ENCODE assay signal across 19 cellular contexts in the genomic region with DNA sequence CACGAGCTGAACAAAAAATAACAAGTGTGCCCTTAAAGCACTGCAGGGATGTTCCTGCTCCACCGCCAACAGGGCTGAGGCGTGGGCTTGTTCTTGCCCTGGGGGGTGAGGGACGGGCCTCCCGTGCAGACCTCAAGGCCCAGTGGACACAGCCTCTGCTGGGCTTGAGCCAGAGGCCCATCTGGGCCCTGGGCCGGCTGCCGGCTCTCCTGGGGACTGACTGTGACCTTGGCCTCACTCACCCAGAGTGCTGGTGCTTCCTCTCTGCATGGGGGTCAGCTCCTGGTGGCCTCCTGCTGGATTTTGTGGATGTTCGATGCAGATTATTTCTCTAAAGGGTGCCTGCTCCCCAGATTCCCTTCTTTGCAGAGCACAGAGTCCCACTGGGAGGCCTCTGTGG.
"Had no signal": no experiment of that assay in that cellular context is flagged by ENCODE, and none has a peak within 500 bp of the region (broad histone marks: within the 10 kb centered on the region; RNA-seq: fewer than 3 reads in every experiment).

No MANE protein-coding gene starts in this region.

- H3K9me3 ChIP-seq: left lung, prostate gland, transverse colon had no signal

- H3K27ac ChIP-seq: foreskin keratinocyte, left lung, prostate gland, transverse colon had no signal

- H3K4me3 Mint-ChIP-seq: activated B cell treated with CpG ODN at 0.5 μM for 24 hours; activated CD4-positive, alpha-beta memory T cell treated with anti-CD3 and anti-CD28 coated beads for 36 hours; activated CD4-positive, alpha-beta T cell treated with anti-CD3 and anti-CD28 coated beads for 36 hours; activated T-helper 1 cell treated with anti-CD3 and anti-CD28 coated beads, Interleukin-12 subunit alpha, Interleukin-12 subunit beta, Interleukin-2, Interleukin-4 antibody, amounts not matched to agents 30 ng/mL and 10 ng/mL and 1 ng/mL, durations not matched to agents 14 hours and 24 hours and 36 hours; natural killer cell; stimulated activated naive CD8-positive, alpha-beta T cell treated with anti-CD3 and anti-CD28 coated beads, Interleukin-15, Interleukin-2, amounts not matched to agents 100 ng/mL and 50 ng/mL, for 24 hours; T-helper 17 cell had no signal

- DNase-seq: activated B cell treated with CpG ODN at 0.5 μM for 24 hours; activated CD4-positive, alpha-beta memory T cell treated with anti-CD3 and anti-CD28 coated beads for 36 hours; activated CD4-positive, alpha-beta T cell treated with anti-CD3 and anti-CD28 coated beads for 36 hours; activated T-cell treated with anti-CD3 and anti-CD28 coated beads for 4 hours; effector memory CD4-positive, alpha-beta T cell; foreskin keratinocyte; kidney glomerular epithelial cell; left lung; midbrain; natural killer cell; stimulated activated CD4-positive, alpha-beta T cell treated with anti-CD3 and anti-CD28 coated beads, Interleukin-12 subunit alpha, Interleukin-12 subunit beta, amount 100 ng/mL, for 4 hours; stimulated activated CD4-positive, alpha-beta T cell treated with anti-CD3 and anti-CD28 coated beads, Interleukin-4, amount 100 ng/mL, for 4 hours; SW 1271; T-helper 17 cell; transverse colon had no signal

- H3K4me3 ChIP-seq: left lung, prostate gland, transverse colon had no signal

- H3K9me3 Mint-ChIP-seq: activated B cell treated with CpG ODN at 0.5 μM for 24 hours; activated CD4-positive, alpha-beta memory T cell treated with anti-CD3 and anti-CD28 coated beads for 36 hours; activated naive CD4-positive, alpha-beta T cell treated with anti-CD3 and anti-CD28 coated beads, Interleukin-2, amount 50 U/mL, for 72 hours; activated T-helper 1 cell treated with anti-CD3 and anti-CD28 coated beads, Interleukin-12 subunit alpha, Interleukin-12 subunit beta, Interleukin-2, Interleukin-4 antibody, amounts not matched to agents 30 ng/mL and 10 ng/mL and 1 ng/mL, durations not matched to agents 14 hours and 24 hours and 36 hours; natural killer cell; stimulated activated naive CD8-positive, alpha-beta T cell treated with anti-CD3 and anti-CD28 coated beads, Interleukin-15, Interleukin-2, amounts not matched to agents 100 ng/mL and 50 ng/mL, for 24 hours had no signal

- H3K27me3 ChIP-seq: foreskin keratinocyte, left lung, transverse colon had no signal

- H3K27ac Mint-ChIP-seq: activated B cell treated with CpG ODN at 0.5 μM for 24 hours; activated CD4-positive, alpha-beta memory T cell treated with anti-CD3 and anti-CD28 coated beads for 36 hours; activated CD4-positive, alpha-beta T cell treated with anti-CD3 and anti-CD28 coated beads for 36 hours; activated naive CD4-positive, alpha-beta T cell treated with anti-CD3 and anti-CD28 coated beads, Interleukin-2, amount 50 U/mL, for 72 hours; activated T-helper 1 cell treated with anti-CD3 and anti-CD28 coated beads, Interleukin-12 subunit alpha, Interleukin-12 subunit beta, Interleukin-2, Interleukin-4 antibody, amounts not matched to agents 30 ng/mL and 10 ng/mL and 1 ng/mL, durations not matched to agents 14 hours and 24 hours and 36 hours; natural killer cell; stimulated activated naive CD8-positive, alpha-beta T cell treated with anti-CD3 and anti-CD28 coated beads, Interleukin-15, Interleukin-2, amounts not matched to agents 100 ng/mL and 50 ng/mL, for 24 hours; T-helper 17 cell had no signal

- H3K4me1 Mint-ChIP-seq: activated B cell treated with CpG ODN at 0.5 μM for 24 hours; activated CD4-positive, alpha-beta T cell treated with anti-CD3 and anti-CD28 coated beads for 36 hours had no signal

- H3K4me1 ChIP-seq: foreskin keratinocyte, left lung, prostate gland had no signal

- H3K27me3 Mint-ChIP-seq: activated B cell treated with CpG ODN at 0.5 μM for 24 hours; activated CD4-positive, alpha-beta memory T cell treated with anti-CD3 and anti-CD28 coated beads for 36 hours; activated CD4-positive, alpha-beta T cell treated with anti-CD3 and anti-CD28 coated beads for 36 hours; stimulated activated naive CD8-positive, alpha-beta T cell treated with anti-CD3 and anti-CD28 coated beads, Interleukin-15, Interleukin-2, amounts not matched to agents 100 ng/mL and 50 ng/mL, for 24 hours; T-helper 17 cell had no signal
